8 cellular contexts compared by ENCODE assay signal in the genomic region with DNA sequence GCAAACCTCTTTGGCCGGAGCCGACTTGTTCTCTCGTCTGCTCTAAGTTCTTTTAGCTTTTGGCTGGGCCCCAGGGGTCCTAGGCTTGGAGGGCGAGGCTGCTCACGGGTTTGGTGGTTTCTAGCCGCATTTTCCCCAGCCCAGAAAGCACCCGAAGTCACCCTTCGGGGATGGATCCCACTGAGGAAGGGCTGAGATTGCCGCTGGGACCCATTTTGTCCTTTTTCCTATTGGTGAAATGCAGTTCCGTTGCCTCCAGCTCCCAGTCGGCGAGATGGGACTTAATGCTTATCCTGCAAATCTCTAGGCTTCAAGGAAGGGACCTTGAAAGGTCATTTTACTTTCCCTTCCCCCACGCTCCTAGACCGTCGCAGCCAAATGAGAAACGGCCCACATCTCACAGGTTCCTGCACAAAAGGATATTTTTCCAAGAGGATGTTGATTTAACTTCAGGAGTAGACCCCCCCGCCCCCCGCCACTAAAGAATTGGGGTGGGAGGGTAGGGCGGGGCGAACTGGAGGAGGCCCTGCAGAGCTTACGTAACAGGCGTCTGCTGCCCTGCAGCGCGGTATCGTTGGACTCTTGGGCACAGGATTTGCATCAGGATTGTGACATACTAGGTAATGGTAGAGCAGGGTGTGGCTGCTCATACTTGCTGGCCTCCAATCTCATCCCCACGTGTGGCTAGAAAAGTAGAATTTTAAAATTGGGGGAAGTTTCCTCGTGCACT. TPM values are rescaled to one million over a fixed set of nuclear protein-coding genes. Genes with fewer than 3 reads are reported as not detected.
A peak's percentile ranks its signal among the peaks of the same experiment; 100 is the strongest.
DNase-seq lines count a peak whose midpoint lies in the region; ATAC-seq and TF ChIP-seq lines count a peak whose summit lies in the region.

No MANE protein-coding gene starts in this region.

- TF ChIP-seq RAD21 in HCT116 (IDR thresholded peaks at IDR 0.05; ENCODE audit: low read depth), result no peak

- H3K79me2 ChIP-seq in HCT116 (ENCODE audit: insufficient read depth, low read length), result peaks cover 56% of the 10 kb centered on the region

- RAD21 ChIA-PET in HCT116 (lab: Charles Lee; ENCODE audit: low non-redundant PET in 1 of 2, low total read pairs in 2 of 2, uncharacterized antibody in 2 of 2, unreplicated experiment in 2 of 2), result no interaction called here

- peak overlapping the region; percentile 90 for H3K27ac Mint-ChIP-seq in activated T-cell treated with anti-CD3 and anti-CD28 coated beads, Interleukin-2, amount 50 U/mL, for 24 hours
- peak overlapping the region; percentile 88 to 97 (median 93) for H3K27ac Mint-ChIP-seq in naive thymus-derived CD4-positive, alpha-beta T cell

- no peak overlapping the region for H2AFZ ChIP-seq in HCT116 (ENCODE audit: low read depth, low read length, poor library complexity, severe bottlenecking)

- peak overlapping the region; percentile 82 for H3K4me2 ChIP-seq in HCT116 (ENCODE audit: low read length)

- POLR2A ChIA-PET in HCT116 (lab: Charles Lee), result interaction anchor here (1.1 kb wide), 1 partner anchor 15 kb away, joined by 3 read pairs; no protein-coding TSS in a partner anchor
- POLR2A ChIA-PET in naive thymus-derived CD4-positive, alpha-beta T cell (lab: Charles Lee), result interaction anchor here (0.5 to 2.3 kb wide), 10 partner anchors 9 to 1263 kb away, joined by 3 to 8 read pairs (median 3); a partner anchor contains a TSS

- H3K36me3 ChIP-seq in HCT116 (ENCODE audit: control insufficient read depth in 1 of 2, insufficient read depth in 2 of 2, low read length in 2 of 2) (peaks cover 8 to 16% of the 10 kb centered on the region in 2 experiments; a peak in 3 of 4 replicates), esophagus squamous epithelium (no peaks in the 10 kb centered on the region), urinary bladder (ENCODE audit: insufficient read depth) (no peaks in the 10 kb centered on the region)
- peaks cover 0 to 5% (median 0%) of the 10 kb centered on the region in 3 experiments for H3K36me3 ChIP-seq in naive thymus-derived CD4-positive, alpha-beta T cell (ENCODE audit: control insufficient read depth in 2 of 3, insufficient read depth in 3 of 3, low read length in 3 of 3)

- H3K4me3 ChIP-seq in HCT116 (replicated peaks in 1 of 2; ENCODE audit: low read depth in 1 of 2, low read length in 2 of 2), result peak overlapping the region; percentile 90 to 91
- peak overlapping the region; percentile 58 to 79 (median 76) for H3K4me3 ChIP-seq in esophagus squamous epithelium
- peak overlapping the region; percentile 98 for H3K4me3 ChIP-seq in naive thymus-derived CD4-positive, alpha-beta T cell (ENCODE audit: low read length)
- H3K4me3 ChIP-seq in urinary bladder (ENCODE audit: low read depth, low read length), result peak overlapping the region; percentile 75

- peaks cover 6% of the 10 kb centered on the region for H3K9me3 Mint-ChIP-seq in activated T-cell treated with anti-CD3 and anti-CD28 coated beads, Interleukin-2, amount 50 U/mL, for 24 hours
- H3K9me3 Mint-ChIP-seq in naive thymus-derived CD4-positive, alpha-beta T cell, result peaks cover 0 to 7% (median 0%) of the 10 kb centered on the region in 11 donors

- H3K36me3 Mint-ChIP-seq in activated T-cell treated with anti-CD3 and anti-CD28 coated beads, Interleukin-2, amount 50 U/mL, for 24 hours (ENCODE audit: low read depth), result peaks cover 55% of the 10 kb centered on the region
- peaks cover 0 to 44% (median 5%) of the 10 kb centered on the region in 5 donors for H3K36me3 Mint-ChIP-seq in naive thymus-derived CD4-positive, alpha-beta T cell

- WGBS in esophagus squamous epithelium, 2 donors, result 0 to 59% methylated on average over 12 to 15 of the region's 27 CpGs
- WGBS in urinary bladder, result under 1% methylated on average over 27 of the region's 27 CpGs

- peaks cover 25% of the 10 kb centered on the region for H4K20me1 ChIP-seq in HCT116 (ENCODE audit: insufficient read depth)

- TF ChIP-seq POLR2A in HCT116 (IDR thresholded peaks at IDR 0.05; ENCODE audit: borderline replicate concordance, extremely low read depth, insufficient read depth, insufficient read length), result no peak
- peak in 1 of 4 donors; percentile 23 for TF ChIP-seq POLR2A in esophagus squamous epithelium (IDR thresholded peaks at IDR 0.05)

- H3K9me3 ChIP-seq in HCT116 (ENCODE audit: control insufficient read depth in 1 of 2, insufficient read depth in 1 of 2, low read depth in 1 of 2, low read length in 2 of 2) (no peaks in the 10 kb centered on the region), esophagus squamous epithelium (no peaks in the 10 kb centered on the region)
- H3K9me3 ChIP-seq in naive thymus-derived CD4-positive, alpha-beta T cell (ENCODE audit: control insufficient read depth in 2 of 3, low read length in 3 of 3), result no peaks in the 10 kb centered on the region

- intact Hi-C loops in HCT116 (cut with micrococcal nuclease), result loop anchor here (5.0 kb wide), 1 partner anchor 207 kb away; a partner anchor contains a TSS
- intact Hi-C loops in esophagus squamous epithelium (cut with DNase I), result no loop called here
- intact Hi-C loops in naive thymus-derived CD4-positive, alpha-beta T cell (cut with micrococcal nuclease), result loop anchor here (1.0 to 10.0 kb wide), 21 partner anchors 16 to 1261 kb away; a partner anchor contains a TSS

- CTCF ChIA-PET in HCT116 (lab: Charles Lee), result no interaction called here
- CTCF ChIA-PET in naive thymus-derived CD4-positive, alpha-beta T cell (lab: Charles Lee), result no interaction called here

- H3K27me3 ChIP-seq in HCT116 (ENCODE audit: insufficient read depth, low read length) (no peaks in the 10 kb centered on the region), esophagus squamous epithelium (no peaks in the 10 kb centered on the region)
- no peaks in the 10 kb centered on the region for H3K27me3 ChIP-seq in naive thymus-derived CD4-positive, alpha-beta T cell (ENCODE audit: control insufficient read depth in 2 of 2, insufficient read depth in 2 of 2, low read length in 2 of 2)

- peak; percentile 57 for DNase-seq in EH (ENCODE audit: low read depth)
- DNase-seq in HCT116 (ENCODE audit: low read depth, low spot score), result no peak
- peak; percentile 80 for DNase-seq in NCI-H460 (ENCODE audit: extremely low read depth, low read depth)
- DNase-seq in activated T-cell treated with anti-CD3 and anti-CD28 coated beads, Interleukin-2, amount 50 U/mL, for 24 hours, result peak; percentile 52
- no peak for DNase-seq in esophagus squamous epithelium (lab: John Stamatoyannopoulos, UW)
- DNase-seq in naive thymus-derived CD4-positive, alpha-beta T cell, result peak in 6 of 9 donors; percentile 24 to 33 (median 26)

- TSS peak; percentile 47 for BruUV-seq in HCT116 (replicated peaks; lab: Mats Ljungman, UMichigan)

- H3K27ac ChIP-seq in HCT116 (ENCODE audit: low read depth, low read length) (peak overlapping the region; percentile 88), esophagus squamous epithelium (peak overlapping the region; percentile 92 to 97 (median 95)), urinary bladder (ENCODE audit: low read depth) (peak overlapping the region; percentile 97)
- H3K27ac ChIP-seq in naive thymus-derived CD4-positive, alpha-beta T cell (ENCODE audit: low read depth, low read length), result peak overlapping the region; percentile 97

- no peaks in the 10 kb centered on the region for H3K9me2 ChIP-seq in HCT116 (ENCODE audit: insufficient read depth)

- no peak for ATAC-seq in HCT116
- no peak for ATAC-seq in naive thymus-derived CD4-positive, alpha-beta T cell
- no peak for ATAC-seq in GM19467 (IDR thresholded peaks at IDR 0.05; ENCODE audit: unreplicated experiment)

- TF ChIP-seq CTCF in HCT116 (IDR thresholded peaks at IDR 0.05 in 2 of 3, conservative IDR thresholded peaks at IDR 0.05 in 1 of 3; ENCODE audit: borderline replicate concordance in 1 of 3, insufficient read depth in 1 of 3, low read depth in 2 of 3, low read length in 2 of 3) (no peak), esophagus squamous epithelium (IDR thresholded peaks at IDR 0.05) (no peak)

- H3K4me1 ChIP-seq in HCT116 (ENCODE audit: control insufficient read depth in 1 of 2, insufficient read depth in 2 of 2, low read length in 2 of 2) (peaks cover 8 to 35% of the 10 kb centered on the region in 2 experiments; a peak in 3 of 4 replicates), esophagus squamous epithelium (peaks cover 0 to 50% (median 8%) of the 10 kb centered on the region in 3 donors), urinary bladder (ENCODE audit: insufficient read depth) (no peaks in the 10 kb centered on the region)
- H3K4me1 ChIP-seq in naive thymus-derived CD4-positive, alpha-beta T cell (ENCODE audit: control insufficient read depth in 2 of 2, insufficient read depth in 2 of 2, low read length in 2 of 2), result peaks cover 21 to 29% of the 10 kb centered on the region in 2 donors

- peaks cover 31% of the 10 kb centered on the region for H3K27me3 Mint-ChIP-seq in activated T-cell treated with anti-CD3 and anti-CD28 coated beads, Interleukin-2, amount 50 U/mL, for 24 hours
- H3K27me3 Mint-ChIP-seq in naive thymus-derived CD4-positive, alpha-beta T cell, result no peaks in the 10 kb centered on the region

- peak overlapping the region; percentile 97 for H3K9ac ChIP-seq in HCT116 (ENCODE audit: low read length)

- peaks cover 44% of the 10 kb centered on the region for H3K4me1 Mint-ChIP-seq in activated T-cell treated with anti-CD3 and anti-CD28 coated beads, Interleukin-2, amount 50 U/mL, for 24 hours (ENCODE audit: low read depth)
- peaks cover 18 to 65% (median 56%) of the 10 kb centered on the region in 7 donors for H3K4me1 Mint-ChIP-seq in naive thymus-derived CD4-positive, alpha-beta T cell

- peak overlapping the region; percentile 88 for H3K4me3 Mint-ChIP-seq in activated T-cell treated with anti-CD3 and anti-CD28 coated beads, Interleukin-2, amount 50 U/mL, for 24 hours
- H3K4me3 Mint-ChIP-seq in naive thymus-derived CD4-positive, alpha-beta T cell, result peak overlapping the region; percentile 89 to 99 (median 92)

TF ChIP-seq in HCT116, 20 proteins besides CTCF, POLR2A, EP300 and RAD21 (continues in another document):
- TF ChIP-seq EGR1 (IDR thresholded peaks at IDR 0.05; ENCODE audit: low read depth), result no peak

RNA-seq across cellular contexts. Expression of a gene that starts 0.6 kb away (rescaled TPM):
- total RNA-seq in HCT116 (2021; ENCODE audit: unreplicated experiment), result 492 TPM
- 642 and 771 TPM in 2 replicates for polyA plus RNA-seq in HCT116 (2012)
- total RNA-seq in NCI-H460 (2014; rRNA removed; shearing (Covaris generic)), result 874 and 904 TPM in 2 replicates
- 542 and 637 TPM in 2 replicates for polyA plus RNA-seq in NCI-H460 (2014; cell fraction: nucleus; rRNA removed)
- total RNA-seq in esophagus squamous epithelium, result 100 to 1,000 TPM; 179 to 377 (median 336) TPM
- total RNA-seq in naive thymus-derived CD4-positive, alpha-beta T cell, result 1,000 to 10,000 TPM in 1 of 5 experiments, 100 to 1,000 TPM in 4; 180 to 1,293 (median 217) TPM
- 100 to 1,000 TPM; 470 to 474 TPM for polyA plus RNA-seq in naive thymus-derived CD4-positive, alpha-beta T cell
- total RNA-seq in urinary bladder, result 101 TPM
- polyA plus RNA-seq in urinary bladder, result 205 TPM

RNA-seq across cellular contexts. Expression of a gene that starts 34.8 kb away (rescaled TPM):
- total RNA-seq in HCT116 (2021; ENCODE audit: unreplicated experiment) (16.2 TPM), esophagus squamous epithelium (10 to 100 TPM in 3 of 4 donors, 1 to 10 TPM in 1; 6.6 to 25.2 (median 16.5) TPM), urinary bladder (41.0 TPM)
- polyA plus RNA-seq in HCT116 (2012), result 5.9 and 6.6 TPM in 2 replicates
- 38.5 and 40.2 TPM in 2 replicates for total RNA-seq in NCI-H460 (2014; rRNA removed; shearing (Covaris generic))
- 15.5 and 28.2 TPM in 2 replicates for polyA plus RNA-seq in NCI-H460 (2014; cell fraction: nucleus; rRNA removed)
- 10 to 100 TPM; 10.4 to 19.9 (median 18.9) TPM for total RNA-seq in naive thymus-derived CD4-positive, alpha-beta T cell
- polyA plus RNA-seq in naive thymus-derived CD4-positive, alpha-beta T cell, result 10 to 100 TPM; 23.3 to 29.3 TPM
- 22.0 TPM for polyA plus RNA-seq in urinary bladder

Comparison
In these comparisons a context has a peak if more than half of its experiments do, and no peak if none do; other contexts are left out.
1. DNase-seq: peak in EH (single experiment), NCI-H460 (single experiment), activated T-cell treated with anti-CD3 and anti-CD28 coated beads, Interleukin-2, amount 50 U/mL, for 24 hours (single experiment) and naive thymus-derived CD4-positive, alpha-beta T cell (6 of 9); none in HCT116 (single experiment) and esophagus squamous epithelium (single experiment).
2. Peak in every context shown above with its lines, with median percentiles within 50 percentile points of each other: H3K27ac ChIP-seq and H3K4me3 ChIP-seq.